ENCODE assay signal across 1 cellular context in genomic region chr7:129615018-129615417, GRCh38.
A peak's percentile ranks its signal among the peaks of the same experiment; 100 is the strongest.
TF ChIP-seq lines count a peak whose summit lies in the region.

No MANE protein-coding gene starts in this region.

TF ChIP-seq in GM12878, 131 proteins besides CTCF, POLR2A, EP300 and RAD21 (continued from another document):
- no peak for TF ChIP-seq JUND (IDR thresholded peaks at IDR 0.05; ENCODE audit: low read depth, low read length)
- peak; percentile 31 to 37; a peak in 2 of 4 replicates for TF ChIP-seq IKZF2 (IDR thresholded peaks at IDR 0.05)
- peak; percentile 55; the same call in 1 of the 2 replicates for TF ChIP-seq IKZF1 (conservative IDR thresholded peaks at IDR 0.05)
- 0 out of 2 replicates have a peak, but pooled peaks have one; percentile 12 for TF ChIP-seq MTA2 (IDR thresholded peaks at IDR 0.05; ENCODE audit: low read depth)
- TF ChIP-seq NBN (IDR thresholded peaks at IDR 0.05): peak; percentile 57; the same call in 1 of the 2 replicates
- no peak for TF ChIP-seq SPI1 (IDR thresholded peaks at IDR 0.05; ENCODE audit: borderline replicate concordance, insufficient read depth, low read depth, low read length)
- TF ChIP-seq PKNOX1 (IDR thresholded peaks at IDR 0.05): peak; percentile 86
- peak; percentile 52 for TF ChIP-seq SKIL (IDR thresholded peaks at IDR 0.05; ENCODE audit: low read depth, poor library complexity, severe bottlenecking)
- peak; percentile 38; the same call in 1 of the 2 replicates for TF ChIP-seq RELB (IDR thresholded peaks at IDR 0.05; ENCODE audit: low read depth)
- no peak for TF ChIP-seq CUX1 (IDR thresholded peaks at IDR 0.05; ENCODE audit: insufficient replicate concordance, low read depth, low read length)
- no peak for TF ChIP-seq MLLT1 (IDR thresholded peaks at IDR 0.05)
- TF ChIP-seq SMARCA5 (IDR thresholded peaks at IDR 0.05): 0 out of 2 replicates have a peak, but pooled peaks have one; percentile 28
- no peak for TF ChIP-seq ZSCAN29 (IDR thresholded peaks at IDR 0.05)
- TF ChIP-seq CEBPZ (IDR thresholded peaks at IDR 0.05; ENCODE audit: low read depth, low read length): no peak
- TF ChIP-seq RAD51 (IDR thresholded peaks at IDR 0.05): 0 out of 2 replicates have a peak, but pooled peaks have one; percentile 6
- TF ChIP-seq ZBED1 (IDR thresholded peaks at IDR 0.05; ENCODE audit: borderline replicate concordance): no peak
- no peak for TF ChIP-seq NRF1 (conservative IDR thresholded peaks at IDR 0.05; ENCODE audit: low read depth, low read length)
- no peak; the same call in 1 of the 2 replicates for TF ChIP-seq CREB1 (IDR thresholded peaks at IDR 0.05; ENCODE audit: low read depth)
